32 cellular contexts compared by ENCODE assay signal in the genomic region with DNA sequence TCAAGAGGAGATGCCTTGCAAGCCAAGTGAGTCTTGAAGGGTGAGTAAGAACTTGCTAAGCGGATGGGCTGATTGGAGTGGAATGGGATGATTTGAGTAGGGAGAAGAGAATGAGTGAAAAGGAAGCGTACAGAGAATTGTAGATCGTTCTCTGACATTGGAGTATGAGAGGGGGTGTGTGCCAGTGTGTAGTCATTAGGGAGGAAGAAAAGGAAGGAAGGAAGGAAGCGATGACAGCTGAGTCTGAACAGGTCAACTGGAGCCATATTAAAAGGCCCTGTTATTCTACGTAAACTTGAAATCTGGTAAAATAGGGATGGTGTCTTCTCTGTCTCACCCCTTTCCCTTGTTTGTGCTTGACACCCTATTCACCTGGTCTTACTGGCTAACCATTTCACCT.
"Had no signal": no experiment of that assay in that cellular context is flagged by ENCODE, and none has a peak within 500 bp of the region (broad histone marks: within the 10 kb centered on the region; RNA-seq: fewer than 3 reads in every experiment).

No MANE protein-coding gene starts in this region.

- ATAC-seq: activated CD4-positive, CD25-positive, alpha-beta regulatory T cell treated with anti-CD3 and anti-CD28 coated beads, Interleukin-2, amount 50 U/mL, for 24 hours; activated CD8-positive, alpha-beta memory T cell treated with anti-CD3 and anti-CD28 coated beads, Interleukin-2, amount 10 ng/mL, durations not matched to agents 7 days and 5 days; esophagus mucosa; left lung; lower lobe of right lung; mucosa of descending colon; pancreas; sciatic nerve; stimulated activated naive B cell treated with anti-CD40 and anti-IgM and Interleukin-4, amounts not matched to agents 10 μg/mL and 1 μg/mL and 100 μg/mL, for 72 hours; upper lobe of right lung had no signal

- H3K9me3 ChIP-seq: left lung, lower lobe of right lung, mucosa of descending colon, pancreas, prostate gland, stomach, tibial artery, upper lobe of right lung had no signal

- DNase-seq: activated CD4-positive, alpha-beta memory T cell treated with anti-CD3 and anti-CD28 coated beads for 36 hours; activated CD4-positive, alpha-beta T cell treated with anti-CD3 and anti-CD28 coated beads for 48 hours; activated CD8-positive, alpha-beta memory T cell treated with anti-CD3 and anti-CD28 coated beads, Interleukin-2, amount 10 ng/mL, durations not matched to agents 7 days and 5 days; activated effector memory CD4-positive, alpha-beta T cell treated with Interleukin-2 at 50 U/mL for 16 hours; activated naive CD4-positive, alpha-beta T cell treated with Interleukin-2 at 50 U/mL for 16 hours; amygdala; central memory CD4-positive, alpha-beta T cell; dorsolateral prefrontal cortex; effector memory CD4-positive, alpha-beta T cell; foreskin fibroblast; head of caudate nucleus; left lung; lower lobe of right lung; mesendoderm; mucosa of descending colon; nucleus accumbens; pancreas; retina; stimulated activated CD4-positive, alpha-beta T cell treated with anti-CD3 and anti-CD28 coated beads, Interleukin-4, amount 100 ng/mL, for 4 hours; stimulated activated CD8-positive, alpha-beta memory T cell treated with anti-CD3 and anti-CD28 coated beads, Interleukin-4, amount 100 ng/mL, for 48 hours; stimulated activated naive B cell treated with anti-CD40 and anti-IgM and Interleukin-4, amounts not matched to agents 10 μg/mL and 1 μg/mL and 100 μg/mL, for 72 hours; stomach; T-helper 9 cell; tibial artery; upper lobe of right lung; WERI-Rb-1 had no signal

- H3K27ac Mint-ChIP-seq: activated CD4-positive, alpha-beta memory T cell treated with anti-CD3 and anti-CD28 coated beads for 36 hours; activated CD8-positive, alpha-beta memory T cell treated with anti-CD3 and anti-CD28 coated beads, Interleukin-2, amount 10 ng/mL, durations not matched to agents 7 days and 5 days; stimulated activated naive B cell treated with anti-CD40 and anti-IgM and Interleukin-4, amounts not matched to agents 10 μg/mL and 1 μg/mL and 100 μg/mL, for 72 hours had no signal

- H3K4me1 ChIP-seq: pancreas, prostate gland, stomach, tibial artery, upper lobe of right lung had no signal

- H3K27ac ChIP-seq: lower lobe of right lung, pancreas, prostate gland, SK-N-MC, skin epidermis, stomach, tibial artery, upper lobe of right lung, WERI-Rb-1 had no signal

- H3K27me3 ChIP-seq: dorsolateral prefrontal cortex, left lung, pancreas, stomach, tibial artery, upper lobe of right lung had no signal

- H3K27me3 Mint-ChIP-seq: activated CD4-positive, alpha-beta memory T cell treated with anti-CD3 and anti-CD28 coated beads for 36 hours; activated CD8-positive, alpha-beta memory T cell treated with anti-CD3 and anti-CD28 coated beads, Interleukin-2, amount 10 ng/mL, durations not matched to agents 7 days and 5 days; stimulated activated naive B cell treated with anti-CD40 and anti-IgM and Interleukin-4, amounts not matched to agents 10 μg/mL and 1 μg/mL and 100 μg/mL, for 72 hours had no signal

- H3K4me3 Mint-ChIP-seq: activated CD4-positive, alpha-beta memory T cell treated with anti-CD3 and anti-CD28 coated beads for 36 hours; activated CD8-positive, alpha-beta memory T cell treated with anti-CD3 and anti-CD28 coated beads, Interleukin-2, amount 10 ng/mL, durations not matched to agents 7 days and 5 days; stimulated activated naive B cell treated with anti-CD40 and anti-IgM and Interleukin-4, amounts not matched to agents 10 μg/mL and 1 μg/mL and 100 μg/mL, for 72 hours had no signal

- H3K9me3 Mint-ChIP-seq: activated CD4-positive, alpha-beta memory T cell treated with anti-CD3 and anti-CD28 coated beads for 36 hours; stimulated activated naive B cell treated with anti-CD40 and anti-IgM and Interleukin-4, amounts not matched to agents 10 μg/mL and 1 μg/mL and 100 μg/mL, for 72 hours had no signal

- H3K4me3 ChIP-seq: dorsolateral prefrontal cortex, left lung, lower lobe of right lung, mucosa of descending colon, pancreas, prostate gland, SK-N-MC, skin epidermis, stomach, tibial artery, upper lobe of right lung had no signal

- H3K4me1 Mint-ChIP-seq: stimulated activated naive B cell treated with anti-CD40 and anti-IgM and Interleukin-4, amounts not matched to agents 10 μg/mL and 1 μg/mL and 100 μg/mL, for 72 hours had no signal

- H3K36me3 ChIP-seq: prostate gland had no signal
